Comparison of ENCODE assay signal across 8 cellular contexts in genomic region chr4:77240469-77241066, GRCh38.
DNase-seq lines count a peak whose midpoint lies in the region; ATAC-seq and TF ChIP-seq lines count a peak whose summit lies in the region.

No MANE protein-coding gene starts in this region.

- TF ChIP-seq CTCF in PC-9 (conservative IDR thresholded peaks at IDR 0.05) (peak; percentile 77), foreskin fibroblast (IDR thresholded peaks at IDR 0.05; ENCODE audit: low read depth, low read length) (peak; percentile 86), ovary (IDR thresholded peaks at IDR 0.05) (no peak), upper lobe of left lung (IDR thresholded peaks at IDR 0.05) (peak; percentile 35 to 77 (median 62))

- no peak overlapping the region for H3K27ac ChIP-seq in CD4-positive, CD25-positive, alpha-beta regulatory T cell (ENCODE audit: insufficient read depth, low read length, poor library complexity, severe bottlenecking)
- no peak overlapping the region for H3K27ac ChIP-seq in PC-9
- no peak overlapping the region for H3K27ac ChIP-seq in ovary
- H3K27ac ChIP-seq in upper lobe of left lung: no peak overlapping the region

- POLR2A ChIA-PET in PC-9 (lab: Charles Lee; ENCODE audit: unreplicated experiment): no interaction called here

- no peak overlapping the region for H3K4me3 Mint-ChIP-seq in CD4-positive, CD25-positive, alpha-beta regulatory T cell

- H3F3A ChIP-seq in PC-9 (ENCODE audit: insufficient read depth, low read depth): no peaks in the 10 kb centered on the region

- no peaks in the 10 kb centered on the region for H3K79me2 ChIP-seq in PC-9 (ENCODE audit: low read depth)

- H3K9me3 Mint-ChIP-seq in CD4-positive, CD25-positive, alpha-beta regulatory T cell: no peaks in the 10 kb centered on the region

- no peak overlapping the region for H2AFZ ChIP-seq in PC-9

- CTCF ChIA-PET in PC-9 (lab: Charles Lee): interaction anchor here (0.5 kb wide), 1 partner anchor 427 kb away, joined by 12 read pairs; no protein-coding TSS in a partner anchor

- WGBS in ovary, 3 donors: 25 to 33% (median 30%) methylated on average over 10 of the region's 10 CpGs
- 34 to 35% methylated on average over 10 of the region's 10 CpGs for WGBS in upper lobe of left lung, 2 donors

- ATAC-seq in CD4-positive, CD25-positive, alpha-beta regulatory T cell (ENCODE audit: low read depth in 2 of 2): no peak
- ATAC-seq in GM19438 (IDR thresholded peaks at IDR 0.05; ENCODE audit: low read depth, unreplicated experiment) (peak; percentile 84), upper lobe of left lung (ENCODE audit: low FRiP score in 2 of 2) (peak in 1 of 2 donors; percentile 62)

- TF ChIP-seq POLR2A in ovary (IDR thresholded peaks at IDR 0.05) (no peak), upper lobe of left lung (IDR thresholded peaks at IDR 0.05) (no peak)

- peak; percentile 19 to 62 (median 25) for DNase-seq in CD4-positive, CD25-positive, alpha-beta regulatory T cell
- DNase-seq in HT-29 (ENCODE audit: low spot score) (peak; percentile 88), PC-9 (peak; percentile 35 to 37), activated T-helper 1 cell treated with Interleukin-2 at 50 U/mL for 16 hours (ENCODE audit: low read depth) (peak; percentile 5), foreskin fibroblast (peak; percentile 32 to 80), ovary (peak in 4 of 5 donors; percentile 18 to 39 (median 32)), upper lobe of left lung (peak in 1 of 2 donors; percentile 50)

- no peak overlapping the region for H3K27ac Mint-ChIP-seq in CD4-positive, CD25-positive, alpha-beta regulatory T cell

- H3K4me1 ChIP-seq in CD4-positive, CD25-positive, alpha-beta regulatory T cell (ENCODE audit: control insufficient read depth, insufficient read depth, low read length, poor library complexity, severe bottlenecking): no peaks in the 10 kb centered on the region
- H3K4me1 ChIP-seq in PC-9 (replicated peaks; ENCODE audit: insufficient read depth): no peaks in the 10 kb centered on the region
- no peaks in the 10 kb centered on the region for H3K4me1 ChIP-seq in ovary (ENCODE audit: insufficient read depth)
- no peaks in the 10 kb centered on the region for H3K4me1 ChIP-seq in upper lobe of left lung

- H3K9me2 ChIP-seq in PC-9 (ENCODE audit: insufficient read depth): no peaks in the 10 kb centered on the region

- intact Hi-C loops in PC-9 (cut with micrococcal nuclease; ENCODE audit: unreplicated experiment): loop anchor here (2.0 to 5.0 kb wide), 2 partner anchors 67 to 118 kb away; no protein-coding TSS in a partner anchor
- intact Hi-C loops in ovary (cut with DNase I): no loop called here

- H4K20me1 ChIP-seq in PC-9 (ENCODE audit: insufficient read depth): no peaks in the 10 kb centered on the region

- H3K36me3 Mint-ChIP-seq in CD4-positive, CD25-positive, alpha-beta regulatory T cell: no peaks in the 10 kb centered on the region

- no peaks in the 10 kb centered on the region for H3K9me3 ChIP-seq in CD4-positive, CD25-positive, alpha-beta regulatory T cell (ENCODE audit: control insufficient read depth in 2 of 2, low read length in 2 of 2)
- H3K9me3 ChIP-seq in PC-9 (ENCODE audit: insufficient read depth, low read depth): no peaks in the 10 kb centered on the region
- no peaks in the 10 kb centered on the region for H3K9me3 ChIP-seq in ovary
- H3K9me3 ChIP-seq in upper lobe of left lung: no peaks in the 10 kb centered on the region

- no peak for TF ChIP-seq EP300 in ovary (IDR thresholded peaks at IDR 0.05)
- TF ChIP-seq EP300 in upper lobe of left lung (IDR thresholded peaks at IDR 0.05): no peak

- peaks cover 0 to 2% (median 0%) of the 10 kb centered on the region in 4 donors for H3K4me1 Mint-ChIP-seq in CD4-positive, CD25-positive, alpha-beta regulatory T cell

- peaks cover 11% of the 10 kb centered on the region for H3K27me3 ChIP-seq in CD4-positive, CD25-positive, alpha-beta regulatory T cell (ENCODE audit: control insufficient read depth, insufficient read depth, low read length)
- H3K27me3 ChIP-seq in PC-9 (ENCODE audit: insufficient read depth, low read depth) (no peaks in the 10 kb centered on the region), ovary (no peaks in the 10 kb centered on the region), upper lobe of left lung (no peaks in the 10 kb centered on the region)

- no peak overlapping the region for H3K4me3 ChIP-seq in CD4-positive, CD25-positive, alpha-beta regulatory T cell (ENCODE audit: low read depth, low read length)
- H3K4me3 ChIP-seq in PC-9: no peak overlapping the region
- no peak overlapping the region for H3K4me3 ChIP-seq in foreskin fibroblast (ENCODE audit: low read depth in 1 of 2, low read length in 2 of 2)
- no peak overlapping the region for H3K4me3 ChIP-seq in ovary
- H3K4me3 ChIP-seq in upper lobe of left lung: no peak overlapping the region

- H3K4me2 ChIP-seq in PC-9: no peak overlapping the region

- no peaks in the 10 kb centered on the region for H3K36me3 ChIP-seq in CD4-positive, CD25-positive, alpha-beta regulatory T cell (ENCODE audit: control insufficient read depth, insufficient read depth, low read length)
- H3K36me3 ChIP-seq in PC-9 (ENCODE audit: low read depth) (no peaks in the 10 kb centered on the region), ovary (no peaks in the 10 kb centered on the region), upper lobe of left lung (no peaks in the 10 kb centered on the region)

- BruUV-seq in PC-9 (replicated peaks; lab: Mats Ljungman, UMichigan): no TSS peak

- H3K27me3 Mint-ChIP-seq in CD4-positive, CD25-positive, alpha-beta regulatory T cell: peaks cover 5% of the 10 kb centered on the region

Comparison
In these comparisons a context has a peak if more than half of its experiments do, and no peak if none do; other contexts are left out.
1. CTCF ChIP-seq: peak in PC-9 (single experiment), foreskin fibroblast (single experiment) and upper lobe of left lung (6 of 6); none in ovary (0 of 3).